Comparison of ENCODE assay signal across 8 cellular contexts in the genomic region with DNA sequence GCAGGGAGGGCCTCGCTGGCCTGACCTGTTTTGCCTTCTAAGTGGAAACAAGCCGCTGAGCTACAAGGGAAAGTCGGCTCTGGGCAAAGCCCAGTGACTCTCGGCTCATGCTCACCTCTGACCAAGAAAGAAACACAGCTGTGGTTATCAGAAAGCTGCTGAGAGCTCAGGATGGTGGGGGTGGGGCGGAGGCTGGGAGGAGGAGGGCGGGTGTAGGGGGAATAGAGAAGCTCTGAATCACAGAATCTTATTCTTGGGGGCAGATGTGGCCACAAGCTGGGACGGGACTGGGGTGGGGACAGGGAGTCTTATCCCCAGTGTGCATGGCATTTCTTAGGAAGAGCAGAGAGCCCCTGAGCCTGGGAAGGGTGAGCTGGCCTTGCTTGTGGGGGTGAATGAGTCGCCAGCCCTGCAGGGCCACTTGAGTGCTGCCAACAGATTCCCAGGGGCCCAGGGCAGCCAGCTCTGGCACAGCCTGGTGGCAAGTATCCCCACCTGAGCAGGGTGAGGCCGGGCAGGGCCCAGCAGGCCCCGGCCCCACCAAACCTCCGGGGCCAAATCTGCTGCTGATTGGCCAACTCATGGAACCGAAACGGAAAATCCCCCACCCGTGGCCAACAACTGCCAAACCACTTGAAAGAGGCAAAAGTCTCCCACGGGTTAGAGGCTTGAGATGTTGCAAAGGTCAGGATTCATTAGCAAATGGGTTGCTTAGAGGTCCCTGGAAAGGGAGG.
A peak's percentile ranks its signal among the peaks of the same experiment; 100 is the strongest.
DNase-seq lines count a peak whose midpoint lies in the region; ATAC-seq and TF ChIP-seq lines count a peak whose summit lies in the region.

No MANE protein-coding gene starts in this region.

- BruUV-seq in Panc1 (replicated peaks; lab: Mats Ljungman, UMichigan) = no TSS peak

- H3K36me3 ChIP-seq in Panc1 (ENCODE audit: control insufficient read depth, insufficient read depth, low read length) = no peaks in the 10 kb centered on the region

- peaks cover 28% of the 10 kb centered on the region for H3K27me3 Mint-ChIP-seq in activated naive CD8-positive, alpha-beta T cell treated with anti-CD3 and anti-CD28 coated beads for 36 hours
- H3K27me3 Mint-ChIP-seq in endothelial cell (ENCODE audit: unreplicated experiment) = no peaks in the 10 kb centered on the region

- ATAC-seq in GM18873 (IDR thresholded peaks at IDR 0.05; ENCODE audit: low FRiP score, unreplicated experiment) (peak; percentile 40), HG02943 (IDR thresholded peaks at IDR 0.05; ENCODE audit: low read depth, unreplicated experiment) (peak; percentile 54), Panc1 (peak; percentile 84)

- H3K9me3 ChIP-seq in Panc1 (ENCODE audit: control insufficient read depth, insufficient read depth, low read depth, low read length) = no peaks in the 10 kb centered on the region

- H3K36me3 Mint-ChIP-seq in activated naive CD8-positive, alpha-beta T cell treated with anti-CD3 and anti-CD28 coated beads for 36 hours = peaks cover 4% of the 10 kb centered on the region
- H3K36me3 Mint-ChIP-seq in endothelial cell (ENCODE audit: low read depth, unreplicated experiment) = no peaks in the 10 kb centered on the region

- POLR2A ChIA-PET in Panc1 (lab: Charles Lee) = interaction anchor here (0.5 to 1.6 kb wide), 8 partner anchors 13 to 368 kb away, joined by 3 to 9 read pairs (median 5); no protein-coding TSS in a partner anchor

- H3K4me3 ChIP-seq in Panc1 (ENCODE audit: low read depth in 2 of 2, low read length in 2 of 2) = no peak overlapping the region

- H3K27ac ChIP-seq in Panc1 (ENCODE audit: low read length) = peak overlapping the region; percentile 96

- CTCF ChIA-PET in Panc1 (lab: Charles Lee) = interaction anchor here (0.5 to 0.9 kb wide), 6 partner anchors 14 to 924 kb away, joined by 3 to 6 read pairs (median 4); no protein-coding TSS in a partner anchor

- H3K27ac Mint-ChIP-seq in activated naive CD8-positive, alpha-beta T cell treated with anti-CD3 and anti-CD28 coated beads for 36 hours = peak overlapping the region; percentile 56
- H3K27ac Mint-ChIP-seq in endothelial cell (ENCODE audit: unreplicated experiment) = no peak overlapping the region

- intact Hi-C loops in Panc1 (cut with micrococcal nuclease; ENCODE audit: unreplicated experiment) = no loop called here

- peaks cover 3% of the 10 kb centered on the region for H3K9me3 Mint-ChIP-seq in activated naive CD8-positive, alpha-beta T cell treated with anti-CD3 and anti-CD28 coated beads for 36 hours
- H3K9me3 Mint-ChIP-seq in endothelial cell (ENCODE audit: unreplicated experiment) = no peaks in the 10 kb centered on the region

- no peaks in the 10 kb centered on the region for H3K27me3 ChIP-seq in Panc1 (ENCODE audit: control insufficient read depth, insufficient read depth, low read length)

- H3K4me1 Mint-ChIP-seq in activated naive CD8-positive, alpha-beta T cell treated with anti-CD3 and anti-CD28 coated beads for 36 hours = peaks cover 39% of the 10 kb centered on the region
- peaks cover 3% of the 10 kb centered on the region for H3K4me1 Mint-ChIP-seq in endothelial cell (ENCODE audit: unreplicated experiment)

- peak overlapping the region; percentile 37 for H3K4me3 Mint-ChIP-seq in activated naive CD8-positive, alpha-beta T cell treated with anti-CD3 and anti-CD28 coated beads for 36 hours
- no peak overlapping the region for H3K4me3 Mint-ChIP-seq in endothelial cell (ENCODE audit: unreplicated experiment)

- in situ Hi-C loops in Panc1 (cut with HindIII; ENCODE audit: low pct_unique_long_range_greater_than_20kb, low sequenced_read_pairs) = no loop called here

- no peak for DNase-seq in Panc1 (ENCODE audit: low read depth, low spot score)
- DNase-seq in activated naive CD8-positive, alpha-beta T cell treated with anti-CD3 and anti-CD28 coated beads for 36 hours = peak; percentile 69
- DNase-seq in iPS-NIHi7 (ENCODE audit: extremely low spot score) = peak; percentile 74
- peak; percentile 72 to 77 for DNase-seq in stimulated activated CD4-positive, alpha-beta T cell treated with anti-CD3 and anti-CD28 coated beads, Interleukin-2, amount 100 ng/mL, for 24 hours
- no peak for DNase-seq in nucleus accumbens (lab: John Stamatoyannopoulos, UW)
- DNase-seq in endothelial cell (ENCODE audit: low spot score) = no peak

- H3K4me1 ChIP-seq in Panc1 (ENCODE audit: control insufficient read depth, insufficient read depth, low read length) = peaks cover 36% of the 10 kb centered on the region

- TF ChIP-seq CTCF in Panc1 (IDR thresholded peaks at IDR 0.05) = no peak
- no peak for TF ChIP-seq CTCF in endothelial cell (IDR thresholded peaks at IDR 0.05; ENCODE audit: unreplicated experiment)

Comparison
In these comparisons a context has a peak if more than half of its experiments do, and no peak if none do; other contexts are left out.
1. DNase-seq: peak in activated naive CD8-positive, alpha-beta T cell treated with anti-CD3 and anti-CD28 coated beads for 36 hours (single experiment), iPS-NIHi7 (single experiment) and stimulated activated CD4-positive, alpha-beta T cell treated with anti-CD3 and anti-CD28 coated beads, Interleukin-2, amount 100 ng/mL, for 24 hours (2 of 2); none in Panc1 (single experiment), nucleus accumbens (0 of 56) and endothelial cell (single experiment).
2. Peak in every context shown above with its lines, with median percentiles within 50 percentile points of each other: ATAC-seq.